ENCODE assay signal across 1 cellular context in the genomic region with DNA sequence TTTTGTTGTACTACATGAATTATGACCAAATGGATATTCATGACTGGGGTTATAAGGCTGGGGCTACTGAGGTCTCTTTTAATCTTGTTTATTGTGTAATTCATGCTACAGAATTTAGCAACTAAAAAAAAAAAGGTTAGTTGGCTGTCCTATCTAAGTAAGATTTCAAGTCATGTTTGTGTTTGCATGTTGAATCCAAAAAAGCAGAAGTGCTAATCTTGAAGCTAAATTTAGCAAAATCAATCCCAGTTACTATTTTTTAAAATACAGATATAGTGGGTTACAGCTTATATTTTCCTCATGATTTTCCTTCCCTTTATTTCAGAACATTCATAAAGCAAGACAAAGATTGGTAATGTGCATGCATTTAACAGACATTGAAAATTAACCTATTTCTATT.
TF ChIP-seq lines count a peak whose summit lies in the region.

No MANE protein-coding gene starts in this region.

TF ChIP-seq in K562, 482 proteins besides CTCF, POLR2A, EP300 and RAD21:
- TF ChIP-seq SPI1 (IDR thresholded peaks at IDR 0.05; ENCODE audit: borderline replicate concordance, low read depth, low read length) (peak; percentile 64; the same call in 1 of the 2 replicates), YBX1 (IDR thresholded peaks at IDR 0.05) (no peak)
TF ChIP-seq in K562: peak in this region for 1.
